Comparison of ENCODE assay signal across 19 cellular contexts in genomic region chr16:29698484-29699323, GRCh38.
DNase-seq lines count a peak whose midpoint lies in the region; ATAC-seq lines count a peak whose summit lies in the region.
"Had no signal": no experiment of that assay in that cellular context is flagged by ENCODE, and none has a peak within 500 bp of the region (broad histone marks: within the 10 kb centered on the region; RNA-seq: fewer than 3 reads in every experiment).

No MANE protein-coding gene starts in this region.

- no peak for ATAC-seq in stimulated activated memory B cell treated with anti-CD40 and anti-IgM and Interleukin-4, amounts not matched to agents 10 μg/mL and 1 μg/mL and 100 μg/mL, for 72 hours
- no peak for ATAC-seq in activated CD4-positive, CD25-positive, alpha-beta regulatory T cell treated with anti-CD3 and anti-CD28 coated beads, Interleukin-2, amount 50 U/mL, for 24 hours
- ATAC-seq: body of pancreas; stimulated activated naive CD8-positive, alpha-beta T cell treated with anti-CD3 and anti-CD28 coated beads, Interleukin-15, amount 100 ng/mL, for 72 hours had no signal

- H3K27ac Mint-ChIP-seq in activated naive CD4-positive, alpha-beta T cell treated with anti-CD3 and anti-CD28 coated beads, Interleukin-2, amount 10 ng/mL, durations not matched to agents 7 days and 5 days = peak overlapping the region; percentile 65
- peak overlapping the region; percentile 18 for H3K27ac Mint-ChIP-seq in dendritic cell treated with granulocyte-macrophage colony-stimulating factor and Interleukin-4, amounts not matched to agents 40 ng/mL and 50 ng/mL, for 4 days
- H3K27ac Mint-ChIP-seq in stimulated activated memory B cell treated with anti-CD40 and anti-IgM and Interleukin-4, amounts not matched to agents 10 μg/mL and 1 μg/mL and 100 μg/mL, for 72 hours = peak overlapping the region; percentile 18
- H3K27ac Mint-ChIP-seq: activated naive CD8-positive, alpha-beta T cell treated with anti-CD3 and anti-CD28 coated beads for 36 hours; stimulated activated naive CD8-positive, alpha-beta T cell treated with anti-CD3 and anti-CD28 coated beads, Interleukin-15, amount 100 ng/mL, for 72 hours had no signal

- H3K36me3 Mint-ChIP-seq in activated naive CD4-positive, alpha-beta T cell treated with anti-CD3 and anti-CD28 coated beads, Interleukin-2, amount 10 ng/mL, durations not matched to agents 7 days and 5 days = peaks cover 2% of the 10 kb centered on the region
- H3K36me3 Mint-ChIP-seq in dendritic cell treated with granulocyte-macrophage colony-stimulating factor and Interleukin-4, amounts not matched to agents 40 ng/mL and 50 ng/mL, for 4 days (ENCODE audit: low read depth) = peaks cover 52% of the 10 kb centered on the region
- H3K36me3 Mint-ChIP-seq in stimulated activated memory B cell treated with anti-CD40 and anti-IgM and Interleukin-4, amounts not matched to agents 10 μg/mL and 1 μg/mL and 100 μg/mL, for 72 hours = no peaks in the 10 kb centered on the region
- H3K36me3 Mint-ChIP-seq: activated naive CD8-positive, alpha-beta T cell treated with anti-CD3 and anti-CD28 coated beads for 36 hours; naive B cell had no signal

- intact Hi-C loops in dendritic cell treated with granulocyte-macrophage colony-stimulating factor and Interleukin-4, amounts not matched to agents 40 ng/mL and 50 ng/mL, for 4 days (cut with micrococcal nuclease) = no loop called here

- CTCF ChIA-PET in activated naive CD4-positive, alpha-beta T cell treated with anti-CD3 and anti-CD28 coated beads, Interleukin-2, amount 10 ng/mL, durations not matched to agents 7 days and 5 days (lab: Charles Lee) = interaction anchor here (0.6 to 4.7 kb wide), 12 partner anchors 12 to 334 kb away, joined by 3 to 65 read pairs (median 16); partner anchors contain the start of genes PAGR1 and TLCD3B

- peaks cover 5% of the 10 kb centered on the region for H3K9me3 Mint-ChIP-seq in activated naive CD4-positive, alpha-beta T cell treated with anti-CD3 and anti-CD28 coated beads, Interleukin-2, amount 10 ng/mL, durations not matched to agents 7 days and 5 days
- H3K9me3 Mint-ChIP-seq in dendritic cell treated with granulocyte-macrophage colony-stimulating factor and Interleukin-4, amounts not matched to agents 40 ng/mL and 50 ng/mL, for 4 days = peaks cover 19% of the 10 kb centered on the region
- H3K9me3 Mint-ChIP-seq in stimulated activated memory B cell treated with anti-CD40 and anti-IgM and Interleukin-4, amounts not matched to agents 10 μg/mL and 1 μg/mL and 100 μg/mL, for 72 hours = peaks cover 14% of the 10 kb centered on the region
- H3K9me3 Mint-ChIP-seq: activated naive CD8-positive, alpha-beta T cell treated with anti-CD3 and anti-CD28 coated beads for 36 hours; stimulated activated naive CD8-positive, alpha-beta T cell treated with anti-CD3 and anti-CD28 coated beads, Interleukin-15, amount 100 ng/mL, for 72 hours had no signal

- peaks cover 20% of the 10 kb centered on the region for H3K27me3 Mint-ChIP-seq in activated naive CD4-positive, alpha-beta T cell treated with anti-CD3 and anti-CD28 coated beads, Interleukin-2, amount 10 ng/mL, durations not matched to agents 7 days and 5 days
- H3K27me3 Mint-ChIP-seq in dendritic cell treated with granulocyte-macrophage colony-stimulating factor and Interleukin-4, amounts not matched to agents 40 ng/mL and 50 ng/mL, for 4 days = peaks cover 31% of the 10 kb centered on the region
- no peaks in the 10 kb centered on the region for H3K27me3 Mint-ChIP-seq in stimulated activated memory B cell treated with anti-CD40 and anti-IgM and Interleukin-4, amounts not matched to agents 10 μg/mL and 1 μg/mL and 100 μg/mL, for 72 hours
- H3K27me3 Mint-ChIP-seq: activated naive CD8-positive, alpha-beta T cell treated with anti-CD3 and anti-CD28 coated beads for 36 hours; naive B cell; stimulated activated naive CD8-positive, alpha-beta T cell treated with anti-CD3 and anti-CD28 coated beads, Interleukin-15, amount 100 ng/mL, for 72 hours had no signal

- H3K4me1 Mint-ChIP-seq in activated naive CD4-positive, alpha-beta T cell treated with anti-CD3 and anti-CD28 coated beads, Interleukin-2, amount 10 ng/mL, durations not matched to agents 7 days and 5 days = peaks cover 40% of the 10 kb centered on the region
- H3K4me1 Mint-ChIP-seq in dendritic cell treated with granulocyte-macrophage colony-stimulating factor and Interleukin-4, amounts not matched to agents 40 ng/mL and 50 ng/mL, for 4 days (ENCODE audit: low read depth) = peaks cover 43% of the 10 kb centered on the region
- peaks cover 36% of the 10 kb centered on the region for H3K4me1 Mint-ChIP-seq in stimulated activated memory B cell treated with anti-CD40 and anti-IgM and Interleukin-4, amounts not matched to agents 10 μg/mL and 1 μg/mL and 100 μg/mL, for 72 hours

- no peak for DNase-seq in activated naive CD4-positive, alpha-beta T cell treated with anti-CD3 and anti-CD28 coated beads, Interleukin-2, amount 10 ng/mL, durations not matched to agents 7 days and 5 days
- DNase-seq in activated naive CD4-positive, alpha-beta T cell (lab: John Stamatoyannopoulos, UW) = no peak
- no peak for DNase-seq in hippocampal formation (lab: John Stamatoyannopoulos, UW)
- DNase-seq: activated CD4-positive, alpha-beta T cell treated with anti-CD3 and anti-CD28 coated beads, Interleukin-2, amount 50 U/mL, for 1 hour; activated naive CD8-positive, alpha-beta T cell treated with anti-CD3 and anti-CD28 coated beads for 36 hours; body of pancreas; DMS79; KBM-7; mammary epithelial cell; naive B cell; NCI-H146; NCI-H510A; spleen; stimulated activated CD4-positive, alpha-beta T cell treated with anti-CD3 and anti-CD28 coated beads, Interleukin-4, amount 100 ng/mL, for 24 hours; stimulated activated naive CD8-positive, alpha-beta T cell treated with anti-CD3 and anti-CD28 coated beads, Interleukin-15, amount 100 ng/mL, for 72 hours; tibial artery had no signal

- H3K4me3 Mint-ChIP-seq in activated naive CD4-positive, alpha-beta T cell treated with anti-CD3 and anti-CD28 coated beads, Interleukin-2, amount 10 ng/mL, durations not matched to agents 7 days and 5 days = no peak overlapping the region
- H3K4me3 Mint-ChIP-seq in dendritic cell treated with granulocyte-macrophage colony-stimulating factor and Interleukin-4, amounts not matched to agents 40 ng/mL and 50 ng/mL, for 4 days = no peak overlapping the region
- H3K4me3 Mint-ChIP-seq in stimulated activated memory B cell treated with anti-CD40 and anti-IgM and Interleukin-4, amounts not matched to agents 10 μg/mL and 1 μg/mL and 100 μg/mL, for 72 hours = no peak overlapping the region
- H3K4me3 Mint-ChIP-seq: activated naive CD8-positive, alpha-beta T cell treated with anti-CD3 and anti-CD28 coated beads for 36 hours; stimulated activated naive CD8-positive, alpha-beta T cell treated with anti-CD3 and anti-CD28 coated beads, Interleukin-15, amount 100 ng/mL, for 72 hours had no signal
